In genomic region chr5:64594601-64595518, GRCh38 we compare ENCODE assay signal across 10 cellular contexts.
DNase-seq lines count a peak whose midpoint lies in the region; ATAC-seq and TF ChIP-seq lines count a peak whose summit lies in the region.
"Had no signal": no experiment of that assay in that cellular context is flagged by ENCODE, and none has a peak within 500 bp of the region (broad histone marks: within the 10 kb centered on the region; RNA-seq: fewer than 3 reads in every experiment).

No MANE protein-coding gene starts in this region.

- no peaks in the 10 kb centered on the region for H3K9me3 Mint-ChIP-seq in progenitor cell of endocrine pancreas (ENCODE audit: low read depth)
- H3K9me3 Mint-ChIP-seq: natural killer cell; stimulated activated naive B cell treated with anti-CD40 and anti-IgM and Interleukin-4, amounts not matched to agents 10 μg/mL and 1 μg/mL and 100 μg/mL, for 72 hours had no signal

- no peaks in the 10 kb centered on the region for H3K9me3 ChIP-seq in OCI-LY7 (ENCODE audit: low read length)

- no TSS peak for BruUV-seq in OCI-LY7 (replicated peaks; lab: Mats Ljungman, UMichigan)

- H3K36me3 ChIP-seq in OCI-LY7 (ENCODE audit: insufficient read depth, low read length): no peaks in the 10 kb centered on the region

- CTCF ChIA-PET in OCI-LY7 (lab: Charles Lee; ENCODE audit: unreplicated experiment): no interaction called here

- H3K4me2 ChIP-seq in OCI-LY7 (ENCODE audit: low read length): no peak overlapping the region

- peak; percentile 51; the same call in 1 of the 2 replicates for TF ChIP-seq CTCF in OCI-LY7 (conservative IDR thresholded peaks at IDR 0.05; ENCODE audit: low read length)
- TF ChIP-seq CTCF in fibroblast of mammary gland (conservative IDR thresholded peaks at IDR 0.05; ENCODE audit: control insufficient read depth, insufficient read depth, low read depth, low read length): peak; percentile 23
- TF ChIP-seq CTCF in progenitor cell of endocrine pancreas (IDR thresholded peaks at IDR 0.05; ENCODE audit: unreplicated experiment): peak; percentile 68

- POLR2A ChIA-PET in OCI-LY7 (lab: Charles Lee): interaction anchor here (0.5 kb wide), 1 partner anchor 298 kb away, joined by 3 read pairs; no protein-coding TSS in a partner anchor

- H3K9me2 ChIP-seq in OCI-LY7 (ENCODE audit: insufficient read depth, low read length): no peaks in the 10 kb centered on the region

- H3K4me3 ChIP-seq in OCI-LY7 (ENCODE audit: low read depth, low read length, poor library complexity, severe bottlenecking) (no peak overlapping the region), fibroblast of mammary gland (ENCODE audit: control insufficient read depth, low read depth, low read length) (no peak overlapping the region)

- no peaks in the 10 kb centered on the region for H3K36me3 Mint-ChIP-seq in progenitor cell of endocrine pancreas (ENCODE audit: insufficient read depth)
- H3K36me3 Mint-ChIP-seq: natural killer cell; stimulated activated naive B cell treated with anti-CD40 and anti-IgM and Interleukin-4, amounts not matched to agents 10 μg/mL and 1 μg/mL and 100 μg/mL, for 72 hours had no signal

- H2AFZ ChIP-seq in OCI-LY7 (ENCODE audit: low read length): no peak overlapping the region

- H3K4me1 Mint-ChIP-seq in progenitor cell of endocrine pancreas (ENCODE audit: low read depth): peaks cover 7% of the 10 kb centered on the region
- H3K4me1 Mint-ChIP-seq: natural killer cell; stimulated activated naive B cell treated with anti-CD40 and anti-IgM and Interleukin-4, amounts not matched to agents 10 μg/mL and 1 μg/mL and 100 μg/mL, for 72 hours had no signal

- no peaks in the 10 kb centered on the region for H4K20me1 ChIP-seq in OCI-LY7 (ENCODE audit: insufficient read depth, low read length)

- ATAC-seq in GM19438 (IDR thresholded peaks at IDR 0.05; ENCODE audit: low read depth, unreplicated experiment): peak; percentile 57
- no peak for ATAC-seq in HG02798 (IDR thresholded peaks at IDR 0.05; ENCODE audit: poor library complexity, unreplicated experiment)
- ATAC-seq: natural killer cell had no signal

- no peak overlapping the region for H3K27ac ChIP-seq in OCI-LY7 (ENCODE audit: low read depth, low read length, poor library complexity, severe bottlenecking)

- H3K4me3 Mint-ChIP-seq in progenitor cell of endocrine pancreas (ENCODE audit: low read depth): no peak overlapping the region
- H3K4me3 Mint-ChIP-seq: natural killer cell; stimulated activated naive B cell treated with anti-CD40 and anti-IgM and Interleukin-4, amounts not matched to agents 10 μg/mL and 1 μg/mL and 100 μg/mL, for 72 hours had no signal

- intact Hi-C loops in OCI-LY7 (cut with micrococcal nuclease; ENCODE audit: unreplicated experiment): no loop called here

- no peaks in the 10 kb centered on the region for H3K27me3 Mint-ChIP-seq in progenitor cell of endocrine pancreas

- peak; percentile 4 for DNase-seq in OCI-LY7 (ENCODE audit: low spot score)
- DNase-seq in fibroblast of mammary gland (ENCODE audit: low read depth): no peak
- DNase-seq in progenitor cell of endocrine pancreas (ENCODE audit: low spot score, unreplicated experiment): no peak
- DNase-seq in GM19238 (ENCODE audit: insufficient read length, low spot score): no peak
- DNase-seq in activated naive CD4-positive, alpha-beta T cell treated with anti-CD3 and anti-CD28 coated beads, Interleukin-2, amount 50 U/mL, for 16 hours: no peak
- DNase-seq: KG1; natural killer cell; stimulated activated naive B cell treated with anti-CD40 and anti-IgM and Interleukin-4, amounts not matched to agents 10 μg/mL and 1 μg/mL and 100 μg/mL, for 72 hours had no signal

- H3K79me2 ChIP-seq in OCI-LY7 (ENCODE audit: insufficient read depth, low read depth, low read length): no peaks in the 10 kb centered on the region

- no peak overlapping the region for H3K27ac Mint-ChIP-seq in progenitor cell of endocrine pancreas
- H3K27ac Mint-ChIP-seq: natural killer cell; stimulated activated naive B cell treated with anti-CD40 and anti-IgM and Interleukin-4, amounts not matched to agents 10 μg/mL and 1 μg/mL and 100 μg/mL, for 72 hours had no signal

- H3K4me1 ChIP-seq in OCI-LY7 (ENCODE audit: insufficient read depth, low read length, poor library complexity, severe bottlenecking): no peaks in the 10 kb centered on the region
